Comparison of ENCODE assay signal across 8 cellular contexts in the genomic region with DNA sequence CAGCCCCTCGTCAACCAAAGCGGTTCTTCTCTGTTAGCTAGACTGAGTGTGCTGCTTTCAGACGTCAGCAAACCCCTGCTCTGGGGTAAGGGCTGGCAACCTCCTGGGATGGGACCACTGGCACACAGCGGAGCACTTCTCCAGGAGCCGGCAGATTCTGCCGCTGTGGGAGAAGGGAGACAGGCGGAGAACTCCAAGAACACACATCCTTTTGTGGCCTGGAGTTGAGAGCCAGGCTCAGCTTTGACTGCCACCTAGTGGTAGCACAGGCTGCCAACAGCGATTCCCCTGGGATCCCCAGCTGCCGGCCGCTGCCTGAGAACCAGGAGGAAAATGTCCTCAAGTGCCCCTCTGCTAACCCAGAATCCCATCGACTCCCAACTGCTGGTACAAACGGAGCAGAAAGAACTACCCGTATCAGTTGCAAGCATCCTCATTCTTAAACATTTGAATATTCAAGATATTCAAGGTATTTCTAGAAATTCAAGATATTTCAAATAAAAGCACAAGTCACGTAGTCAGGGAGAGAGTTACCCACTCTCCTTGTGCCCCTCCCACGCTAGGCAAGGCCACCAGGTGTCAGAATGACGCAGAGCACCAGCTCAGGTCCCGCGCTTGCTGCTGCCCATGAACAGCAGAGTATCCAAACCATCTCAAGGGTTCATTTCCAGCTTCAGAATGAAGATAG. TPM values are rescaled to one million over a fixed set of nuclear protein-coding genes. Genes with fewer than 3 reads are reported as not detected.
DNase-seq lines count a peak whose midpoint lies in the region; ATAC-seq and TF ChIP-seq lines count a peak whose summit lies in the region.

No MANE protein-coding gene starts in this region.

- H3K4me1 ChIP-seq in gastroesophageal sphincter (peaks cover 0 to 40% (median 19%) of the 10 kb centered on the region in 3 donors), upper lobe of right lung (peaks cover 10% of the 10 kb centered on the region)

- 28 to 29% methylated on average over 11 to 13 of the region's 18 CpGs for WGBS in gastroesophageal sphincter (ENCODE audit: low coverage in 1 of 2), 2 donors

- DNase-seq in DMS79 treated with DMSO at 0.1 percent for 48 hours (lab: John Stamatoyannopoulos, UW): peak; percentile 65
- peak; percentile 64 for DNase-seq in M059J (ENCODE audit: low read depth)
- peak; percentile 85 to 89 for DNase-seq in SHP77 (lab: John Stamatoyannopoulos, UW)
- DNase-seq in activated gamma-delta T cell treated with anti-CD3 and anti-CD28 coated beads, Interleukin-2, amount 50 U/mL, for 16 hours (ENCODE audit: low read depth): peak; percentile 36
- DNase-seq in osteocyte (ENCODE audit: extremely low spot score, unreplicated experiment): peak; percentile 95
- peak; percentile 88 for DNase-seq in upper lobe of right lung

- H3K27ac ChIP-seq in gastroesophageal sphincter (peak overlapping the region in 3 of 4 donors; percentile 59 to 68 (median 64)), upper lobe of right lung (no peak overlapping the region)

- no peaks in the 10 kb centered on the region for H3K9me3 Mint-ChIP-seq in osteocyte (ENCODE audit: unreplicated experiment)

- H3K36me3 ChIP-seq in gastroesophageal sphincter (peaks cover 0 to 67% of the 10 kb centered on the region in 2 donors), upper lobe of right lung (peaks cover 59% of the 10 kb centered on the region)

- peaks cover 26% of the 10 kb centered on the region for H3K4me1 Mint-ChIP-seq in osteocyte (ENCODE audit: unreplicated experiment)

- peak in 3 of 4 experiments; percentile 92 to 95 (median 94) for TF ChIP-seq CTCF in gastroesophageal sphincter (IDR thresholded peaks at IDR 0.05)
- peak; percentile 97 for TF ChIP-seq CTCF in osteocyte (IDR thresholded peaks at IDR 0.05)
- peak; percentile 98 for TF ChIP-seq CTCF in upper lobe of right lung (IDR thresholded peaks at IDR 0.05)

- intact Hi-C loops in upper lobe of right lung (cut with DNase I): no loop called here

- peaks cover 25% of the 10 kb centered on the region for H3K36me3 Mint-ChIP-seq in osteocyte (ENCODE audit: unreplicated experiment)

- TF ChIP-seq POLR2A in gastroesophageal sphincter (IDR thresholded peaks at IDR 0.05): no peak

- no peak overlapping the region for H3K4me3 ChIP-seq in gastroesophageal sphincter
- no peak overlapping the region for H3K4me3 ChIP-seq in upper lobe of right lung

- peak; percentile 72 for ATAC-seq in gastroesophageal sphincter
- ATAC-seq in upper lobe of right lung: peak; percentile 83
- ATAC-seq in HG02852 (IDR thresholded peaks at IDR 0.05; ENCODE audit: unreplicated experiment): no peak

- no peak overlapping the region for H3K4me3 Mint-ChIP-seq in osteocyte (ENCODE audit: unreplicated experiment)

- no peak for TF ChIP-seq EP300 in gastroesophageal sphincter (IDR thresholded peaks at IDR 0.05)

- H3K9me3 ChIP-seq in gastroesophageal sphincter (no peaks in the 10 kb centered on the region), upper lobe of right lung (no peaks in the 10 kb centered on the region)

- peak overlapping the region; percentile 50 for H3K27ac Mint-ChIP-seq in osteocyte (ENCODE audit: unreplicated experiment)

- H3K27me3 Mint-ChIP-seq in osteocyte (ENCODE audit: unreplicated experiment): no peaks in the 10 kb centered on the region

- H3K27me3 ChIP-seq in gastroesophageal sphincter: no peaks in the 10 kb centered on the region
- H3K27me3 ChIP-seq in upper lobe of right lung: no peaks in the 10 kb centered on the region

RNA-seq across cellular contexts. Expression of gene LTO1, which starts 4.9 kb away (rescaled TPM):
- 14.9 and 15.7 TPM in 2 replicates for total RNA-seq in M059J (2014; rRNA removed; shearing (Covaris generic))
- total RNA-seq in gastroesophageal sphincter (10 to 100 TPM; 13.7 to 34.4 (median 18.0) TPM), osteocyte (18.9 and 21.4 TPM in 2 replicates), upper lobe of right lung (25.7 TPM)

RNA-seq across cellular contexts. Expression of gene CCND1, which starts 29.3 kb away (rescaled TPM):
- 76.0 and 91.0 TPM in 2 replicates for total RNA-seq in M059J (2014; rRNA removed; shearing (Covaris generic))
- total RNA-seq in gastroesophageal sphincter (100 to 1,000 TPM in 1 of 4 donors, 10 to 100 TPM in 3; 24.1 to 110 (median 51.9) TPM), osteocyte (180 and 183 TPM in 2 replicates), upper lobe of right lung (283 TPM)

RNA-seq across cellular contexts. Expression of gene FGF19, which starts 33.5 kb away (rescaled TPM):
- not detected in 2 replicates for total RNA-seq in M059J (2014; rRNA removed; shearing (Covaris generic))
- total RNA-seq in gastroesophageal sphincter (not detected), osteocyte (0.13 TPM in 1 of 2 replicates, not detected in the other), upper lobe of right lung (not detected)

Comparison
In these comparisons a context has a peak if more than half of its experiments do, and no peak if none do; other contexts are left out.
1. DNase-seq: peak in every context shown above with its lines; median percentile 95 in osteocyte; 88 in upper lobe of right lung; 87 in SHP77; 65 in DMS79 treated with DMSO at 0.1 percent for 48 hours; 64 in M059J; 36 in activated gamma-delta T cell treated with anti-CD3 and anti-CD28 coated beads, Interleukin-2, amount 50 U/mL, for 16 hours.